16 cellular contexts compared by ENCODE assay signal in the genomic region with DNA sequence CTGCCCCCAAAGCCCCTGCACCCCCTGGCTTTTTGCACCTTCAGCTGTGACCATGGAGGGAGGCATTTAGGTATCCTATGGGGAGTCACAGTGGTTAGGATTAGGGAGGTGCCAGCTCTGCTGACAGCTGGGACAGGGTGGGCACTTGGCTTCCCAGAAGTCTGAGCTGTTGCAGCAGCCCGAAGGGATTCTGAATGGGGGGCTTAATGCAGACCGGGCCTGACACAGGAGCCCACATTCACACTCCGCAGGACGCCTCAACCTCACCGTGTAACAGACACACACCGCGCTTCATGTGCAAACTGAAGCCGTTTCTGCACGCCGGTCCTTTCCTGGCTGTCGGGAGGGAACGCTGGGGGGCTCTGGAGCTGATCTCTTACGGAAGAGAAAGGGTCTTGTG. TPM values are rescaled to one million over a fixed set of nuclear protein-coding genes. Genes with fewer than 3 reads are reported as not detected.
DNase-seq lines count a peak whose midpoint lies in the region; ATAC-seq lines count a peak whose summit lies in the region.
"Had no signal": no experiment of that assay in that cellular context is flagged by ENCODE, and none has a peak within 500 bp of the region (broad histone marks: within the 10 kb centered on the region; RNA-seq: fewer than 3 reads in every experiment).

No MANE protein-coding gene starts in this region.

- no peak overlapping the region for H2BK5ac ChIP-seq in neuronal stem cell (ENCODE audit: low read length)

- peak overlapping the region; percentile 44 for H3K23ac ChIP-seq in neuronal stem cell (ENCODE audit: low read depth, low read length, poor library complexity)

- H3K27me3 Mint-ChIP-seq in T-helper 17 cell = peaks cover 60% of the 10 kb centered on the region
- H3K27me3 Mint-ChIP-seq in activated naive CD8-positive, alpha-beta T cell treated with anti-CD3 and anti-CD28 coated beads for 36 hours = peaks cover 38% of the 10 kb centered on the region

- peak overlapping the region; percentile 32 for H3K4me2 ChIP-seq in neuronal stem cell (ENCODE audit: insufficient read depth, low read length, poor library complexity, severe bottlenecking)

- H3K9me3 ChIP-seq in T-helper 17 cell (ENCODE audit: control insufficient read depth, low read length, poor library complexity, severe bottlenecking) = no peaks in the 10 kb centered on the region
- H3K9me3 ChIP-seq in iPS-18a (ENCODE audit: control insufficient read depth, low read depth, low read length) = no peaks in the 10 kb centered on the region
- H3K9me3 ChIP-seq in neuronal stem cell (replicated peaks in 1 of 2; ENCODE audit: control insufficient read depth in 2 of 2, insufficient read depth in 1 of 2, low read depth in 1 of 2, low read length in 2 of 2) = no peaks in the 10 kb centered on the region
- H3K9me3 ChIP-seq: left lung, right lobe of liver, thoracic aorta had no signal

- no peaks in the 10 kb centered on the region for H3K9me3 Mint-ChIP-seq in activated naive CD8-positive, alpha-beta T cell treated with anti-CD3 and anti-CD28 coated beads for 36 hours

- H3K36me3 ChIP-seq in iPS-18a (ENCODE audit: control insufficient read depth, low read depth, low read length) (no peaks in the 10 kb centered on the region), neuronal stem cell (replicated peaks in 1 of 2; ENCODE audit: control insufficient read depth in 2 of 2, insufficient read depth in 2 of 2, low read length in 2 of 2) (no peaks in the 10 kb centered on the region)
- H3K36me3 ChIP-seq: left lung, right lobe of liver, thoracic aorta had no signal

- H2BK120ac ChIP-seq in neuronal stem cell (ENCODE audit: low read depth, low read length) = no peak overlapping the region

- WGBS in neuronal stem cell (ENCODE audit: extremely low coverage in 2 of 2, insufficient read length in 2 of 2, insufficient replicate concordance in 1 of 2), 2 donors = no CpG with 5 or more reads among the region's 13 CpGs

- H3K79me1 ChIP-seq in neuronal stem cell (ENCODE audit: low read depth, low read length) = peaks cover 3% of the 10 kb centered on the region

- peak overlapping the region; percentile 12 for H3K4me3 ChIP-seq in iPS-18a (ENCODE audit: low read length)
- no peak overlapping the region for H3K4me3 ChIP-seq in neuronal stem cell (ENCODE audit: low read length in 2 of 2)
- H3K4me3 ChIP-seq: right lobe of liver had no signal

- H3K27me3 ChIP-seq in iPS-18a (ENCODE audit: control insufficient read depth, insufficient read depth, low read length) (peaks cover 76% of the 10 kb centered on the region), neuronal stem cell (ENCODE audit: control insufficient read depth in 3 of 3, insufficient read depth in 3 of 3, low read depth in 1 of 3, low read length in 3 of 3) (peaks cover 30 to 67% (median 44%) of the 10 kb centered on the region in 3 experiments)

- DNase-seq in D341Med (ENCODE audit: low spot score) (peak; percentile 44), T-helper 17 cell (no peak), neuronal stem cell (ENCODE audit: low spot score) (no peak), occipital lobe (lab: John Stamatoyannopoulos, UW) (no peak)
- DNase-seq in activated naive CD8-positive, alpha-beta T cell treated with anti-CD3 and anti-CD28 coated beads for 36 hours = no peak
- DNase-seq: activated CD8-positive, alpha-beta T cell treated with anti-CD3 and anti-CD28 coated beads for 36 hours; dermis blood vessel endothelial cell; left lung; MM.1S; NCI-H1694 treated with DMSO at 0.1 percent for 48 hours; NCI-H446 treated with DMSO at 0.1 percent for 48 hours; right lobe of liver had no signal

- H3K4me1 ChIP-seq in iPS-18a (ENCODE audit: control insufficient read depth, low read depth, low read length) (peaks cover 9% of the 10 kb centered on the region), neuronal stem cell (ENCODE audit: control insufficient read depth in 2 of 2, insufficient read depth in 1 of 2, low read depth in 1 of 2, low read length in 2 of 2) (peaks cover 16 to 25% of the 10 kb centered on the region in 2 donors)

- H2BK12ac ChIP-seq in neuronal stem cell (ENCODE audit: low read length) = no peak overlapping the region

- peaks cover 17% of the 10 kb centered on the region for H3K4me1 Mint-ChIP-seq in T-helper 17 cell
- peaks cover 5% of the 10 kb centered on the region for H3K4me1 Mint-ChIP-seq in activated naive CD8-positive, alpha-beta T cell treated with anti-CD3 and anti-CD28 coated beads for 36 hours

- H3K9ac ChIP-seq in iPS-18a (ENCODE audit: low read length) (no peak overlapping the region), neuronal stem cell (ENCODE audit: low read depth, low read length, poor library complexity) (no peak overlapping the region)

- H3K27ac ChIP-seq in iPS-18a (ENCODE audit: low read length) (no peak overlapping the region), neuronal stem cell (replicated peaks; ENCODE audit: low read length) (no peak overlapping the region)
- H3K27ac ChIP-seq: C4-2B, left lung, right lobe of liver, thoracic aorta had no signal

- no peak overlapping the region for H3K4me3 Mint-ChIP-seq in T-helper 17 cell
- H3K4me3 Mint-ChIP-seq in activated naive CD8-positive, alpha-beta T cell treated with anti-CD3 and anti-CD28 coated beads for 36 hours = no peak overlapping the region
- H3K4me3 Mint-ChIP-seq: activated CD8-positive, alpha-beta T cell treated with anti-CD3 and anti-CD28 coated beads for 36 hours had no signal

- peak overlapping the region; percentile 11 for H3K27ac Mint-ChIP-seq in T-helper 17 cell
- no peak overlapping the region for H3K27ac Mint-ChIP-seq in activated naive CD8-positive, alpha-beta T cell treated with anti-CD3 and anti-CD28 coated beads for 36 hours
- H3K27ac Mint-ChIP-seq: activated CD8-positive, alpha-beta T cell treated with anti-CD3 and anti-CD28 coated beads for 36 hours had no signal

- H3K18ac ChIP-seq in neuronal stem cell (ENCODE audit: low read length) = peak overlapping the region; percentile 58

- H3K4ac ChIP-seq in neuronal stem cell (ENCODE audit: low read length) = no peak overlapping the region

- no peak overlapping the region for H2BK15ac ChIP-seq in neuronal stem cell (ENCODE audit: low read length)

- H4K8ac ChIP-seq in neuronal stem cell (ENCODE audit: low read depth, low read length) = no peak overlapping the region

- H2AFZ ChIP-seq in neuronal stem cell (ENCODE audit: low read length) = no peak overlapping the region

- H3K36me3 Mint-ChIP-seq in T-helper 17 cell (ENCODE audit: low read depth) = peaks cover 12% of the 10 kb centered on the region
- peaks cover 2% of the 10 kb centered on the region for H3K36me3 Mint-ChIP-seq in activated naive CD8-positive, alpha-beta T cell treated with anti-CD3 and anti-CD28 coated beads for 36 hours

- H3K14ac ChIP-seq in neuronal stem cell (ENCODE audit: low read length) = no peak overlapping the region

- H2AK5ac ChIP-seq in neuronal stem cell (ENCODE audit: low read depth, low read length) = no peak overlapping the region

- H4K91ac ChIP-seq in neuronal stem cell (ENCODE audit: low read depth, low read length, poor library complexity) = no peak overlapping the region

- ATAC-seq in T-helper 17 cell = no peak
- ATAC-seq in HG03469 (IDR thresholded peaks at IDR 0.05; ENCODE audit: unreplicated experiment) = no peak

RNA-seq across cellular contexts. Expression of gene EBF4, which starts 1.9 kb away (rescaled TPM):
- total RNA-seq in T-helper 17 cell (1 to 10 TPM; 2.0 to 2.3 TPM), occipital lobe (10.5 TPM)
- polyA plus RNA-seq in neuronal stem cell (2013, experiment 1 of 2) = 19.6 TPM
- 17.3 TPM for polyA plus RNA-seq in neuronal stem cell (2013, experiment 2 of 2)
- under 1 TPM; 0.66 to 0.98 TPM for total RNA-seq in activated naive CD8-positive, alpha-beta T cell treated with anti-CD3 and anti-CD28 coated beads for 36 hours

RNA-seq across cellular contexts. Expression of gene IDH3B, which starts 30.5 kb away (rescaled TPM):
- 100 to 1,000 TPM; 112 to 135 TPM for total RNA-seq in T-helper 17 cell
- 44.0 TPM for polyA plus RNA-seq in neuronal stem cell (2013, experiment 1 of 2)
- 43.1 TPM for polyA plus RNA-seq in neuronal stem cell (2013, experiment 2 of 2)
- total RNA-seq in activated naive CD8-positive, alpha-beta T cell treated with anti-CD3 and anti-CD28 coated beads for 36 hours = 100 to 1,000 TPM; 143 to 147 TPM
- total RNA-seq in occipital lobe = 51.6 TPM

RNA-seq across cellular contexts. Expression of gene NOP56, which starts 42.1 kb away (rescaled TPM):
- total RNA-seq in T-helper 17 cell = 100 to 1,000 TPM; 254 to 274 TPM
- 194 TPM for polyA plus RNA-seq in neuronal stem cell (2013, experiment 1 of 2)
- 188 TPM for polyA plus RNA-seq in neuronal stem cell (2013, experiment 2 of 2)
- total RNA-seq in activated naive CD8-positive, alpha-beta T cell treated with anti-CD3 and anti-CD28 coated beads for 36 hours = 100 to 1,000 TPM; 937 to 970 TPM
- 114 TPM for total RNA-seq in occipital lobe
